8 cellular contexts compared by ENCODE assay signal in the genomic region with DNA sequence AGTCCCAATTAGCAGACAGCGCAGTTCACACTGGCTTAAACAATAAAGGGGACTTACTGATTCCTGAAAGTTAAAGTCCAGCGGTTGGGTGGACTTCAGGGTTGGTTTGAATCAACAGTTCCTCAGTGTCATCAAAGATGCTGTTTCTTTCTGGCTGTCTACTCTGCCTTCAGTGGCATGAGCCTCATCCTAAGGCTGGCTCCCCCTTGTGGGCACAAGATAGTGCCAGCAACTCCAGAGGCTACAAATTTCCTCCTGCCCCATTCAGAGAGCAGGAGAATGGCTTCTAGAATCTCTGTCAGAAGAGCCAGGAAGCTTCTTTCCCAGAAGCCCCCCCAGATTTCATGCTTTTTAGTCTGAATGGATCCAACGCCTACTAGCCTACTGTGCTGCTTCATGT.
DNase-seq lines count a peak whose midpoint lies in the region; ATAC-seq, FAIRE-seq and TF ChIP-seq lines count a peak whose summit lies in the region.

No MANE protein-coding gene starts in this region.

- 73% methylated on average over 3 of the region's 3 CpGs for WGBS in hepatocyte (ENCODE audit: low lambda C conversion rate, missing lambda C conversion rate)

- no peaks in the 10 kb centered on the region for H3K9me2 ChIP-seq in hepatocyte (replicated peaks; ENCODE audit: insufficient read depth)

- CTCF ChIA-PET in HEK293T (lab: Yijun Ruan, JAX) = interaction anchor here (0.7 kb wide), 1 partner anchor 149 kb away, joined by 4 read pairs; no protein-coding TSS in a partner anchor

- no peak overlapping the region for H3K4me3 ChIP-seq in hepatocyte

- ATAC-seq in SK-N-SH treated with all-trans-retinoic acid at 6 μM for 48 hours (peak; percentile 94), GM21360 (IDR thresholded peaks at IDR 0.05; ENCODE audit: unreplicated experiment) (no peak), HG02759 (IDR thresholded peaks at IDR 0.05; ENCODE audit: unreplicated experiment) (no peak)

- H3K36me3 ChIP-seq in hepatocyte (replicated peaks; ENCODE audit: insufficient read depth, low read depth) = no peaks in the 10 kb centered on the region

- DNase-seq in D721Med (ENCODE audit: insufficient read length, low spot score) = no peak
- peak; percentile 66 for DNase-seq in HEK293T (ENCODE audit: extremely low spot score)
- peak in 42 of 56 donors; percentile 2 to 74 (median 21) for DNase-seq in amygdala (lab: John Stamatoyannopoulos, UW)
- DNase-seq in hepatocyte (ENCODE audit: low spot score) = peak; percentile 51
- DNase-seq in stimulated activated CD4-positive, alpha-beta T cell treated with anti-CD3 and anti-CD28 coated beads, Interleukin-1b, Interleukin-23, amount 100 ng/mL, for 48 hours = peak; percentile 42

- H3K4me2 ChIP-seq in hepatocyte = no peak overlapping the region

- H2AFZ ChIP-seq in hepatocyte = no peak overlapping the region

- peak; percentile 65 for TF ChIP-seq CTCF in D721Med (IDR thresholded peaks at IDR 0.05; ENCODE audit: insufficient read depth, missing control alignments)
- TF ChIP-seq CTCF in hepatocyte (IDR thresholded peaks at IDR 0.05; ENCODE audit: poor library complexity) = peak; percentile 45

- POLR2A ChIA-PET in HEK293T (lab: Yijun Ruan, JAX) = no interaction called here

- no peak overlapping the region for H3K27ac ChIP-seq in hepatocyte

- no peaks in the 10 kb centered on the region for H3K9me3 ChIP-seq in hepatocyte (ENCODE audit: low read depth)

- H3K79me2 ChIP-seq in hepatocyte = no peaks in the 10 kb centered on the region

- no peaks in the 10 kb centered on the region for H3K4me1 ChIP-seq in hepatocyte (ENCODE audit: insufficient read depth)

- FAIRE-seq in D721Med (lab: Jason Lieb, UNC) = no peak

- no peaks in the 10 kb centered on the region for H4K20me1 ChIP-seq in hepatocyte (ENCODE audit: insufficient read depth, poor library complexity, severe bottlenecking)

- H3K27me3 ChIP-seq in hepatocyte = no peaks in the 10 kb centered on the region

TF ChIP-seq in HEK293T, 16 proteins besides CTCF, POLR2A, EP300 and RAD21:
- TF ChIP-seq SUZ12 (IDR thresholded peaks at IDR 0.05) (no peak), L3MBTL2 (conservative IDR thresholded peaks at IDR 0.05) (no peak)

TF ChIP-seq in SK-N-SH treated with all-trans-retinoic acid at 6 μM for 48 hours, 23 proteins besides CTCF, POLR2A, EP300 and RAD21:
- TF ChIP-seq ZNF8 (CRISPR knock-in tag; IDR thresholded peaks at IDR 0.05) (no peak), CREB5 (CRISPR knock-in tag; IDR thresholded peaks at IDR 0.05; ENCODE audit: low read depth) (no peak), ZNF565 (CRISPR knock-in tag; conservative IDR thresholded peaks at IDR 0.05; ENCODE audit: low read depth) (no peak), BACH2 (CRISPR knock-in tag; IDR thresholded peaks at IDR 0.05; ENCODE audit: borderline replicate concordance) (no peak), ARNTL (CRISPR knock-in tag; IDR thresholded peaks at IDR 0.05; ENCODE audit: borderline replicate concordance, low read depth) (no peak), PPARA (CRISPR knock-in tag; IDR thresholded peaks at IDR 0.05; ENCODE audit: borderline replicate concordance) (no peak), RARB (CRISPR knock-in tag; IDR thresholded peaks at IDR 0.05) (no peak)
- TF ChIP-seq, protein P1, sequence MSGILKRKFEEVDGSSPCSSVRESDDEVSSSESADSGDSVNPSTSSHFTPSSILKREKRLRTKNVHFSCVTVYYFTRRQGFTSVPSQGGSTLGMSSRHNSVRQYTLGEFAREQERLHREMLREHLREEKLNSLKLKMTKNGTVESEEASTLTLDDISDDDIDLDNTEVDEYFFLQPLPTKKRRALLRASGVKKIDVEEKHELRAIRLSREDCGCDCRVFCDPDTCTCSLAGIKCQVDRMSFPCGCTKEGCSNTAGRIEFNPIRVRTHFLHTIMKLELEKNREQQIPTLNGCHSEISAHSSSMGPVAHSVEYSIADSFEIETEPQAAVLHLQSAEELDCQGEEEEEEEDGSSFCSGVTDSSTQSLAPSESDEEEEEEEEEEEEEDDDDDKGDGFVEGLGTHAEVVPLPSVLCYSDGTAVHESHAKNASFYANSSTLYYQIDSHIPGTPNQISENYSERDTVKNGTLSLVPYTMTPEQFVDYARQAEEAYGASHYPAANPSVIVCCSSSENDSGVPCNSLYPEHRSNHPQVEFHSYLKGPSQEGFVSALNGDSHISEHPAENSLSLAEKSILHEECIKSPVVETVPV (CRISPR knock-in tag; IDR thresholded peaks at IDR 0.05) = no peak
- TF ChIP-seq, protein P2, sequence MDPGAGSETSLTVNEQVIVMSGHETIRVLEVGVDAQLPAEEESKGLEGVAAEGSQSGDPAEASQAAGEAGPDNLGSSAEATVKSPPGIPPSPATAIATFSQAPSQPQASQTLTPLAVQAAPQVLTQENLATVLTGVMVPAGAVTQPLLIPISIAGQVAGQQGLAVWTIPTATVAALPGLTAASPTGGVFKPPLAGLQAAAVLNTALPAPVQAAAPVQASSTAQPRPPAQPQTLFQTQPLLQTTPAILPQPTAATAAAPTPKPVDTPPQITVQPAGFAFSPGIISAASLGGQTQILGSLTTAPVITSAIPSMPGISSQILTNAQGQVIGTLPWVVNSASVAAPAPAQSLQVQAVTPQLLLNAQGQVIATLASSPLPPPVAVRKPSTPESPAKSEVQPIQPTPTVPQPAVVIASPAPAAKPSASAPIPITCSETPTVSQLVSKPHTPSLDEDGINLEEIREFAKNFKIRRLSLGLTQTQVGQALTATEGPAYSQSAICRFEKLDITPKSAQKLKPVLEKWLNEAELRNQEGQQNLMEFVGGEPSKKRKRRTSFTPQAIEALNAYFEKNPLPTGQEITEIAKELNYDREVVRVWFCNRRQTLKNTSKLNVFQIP (CRISPR knock-in tag; IDR thresholded peaks at IDR 0.05; ENCODE audit: borderline replicate concordance, low read depth) = no peak
